In genomic region chr1:205339717-205340116, GRCh38 we compare ENCODE assay signal across 17 cellular contexts. TPM values are rescaled to one million over a fixed set of nuclear protein-coding genes. Genes with fewer than 3 reads are reported as not detected.
DNase-seq lines count a peak whose midpoint lies in the region; ATAC-seq and FAIRE-seq lines count a peak whose summit lies in the region.
"Had no signal": no experiment of that assay in that cellular context is flagged by ENCODE, and none has a peak within 500 bp of the region (broad histone marks: within the 10 kb centered on the region; RNA-seq: fewer than 3 reads in every experiment).

No MANE protein-coding gene starts in this region.

- in situ Hi-C loops in GM23248 (cut with MboI) = no loop called here

- H3K9me3 ChIP-seq in GM23248 (ENCODE audit: low read depth) = no peaks in the 10 kb centered on the region
- no peaks in the 10 kb centered on the region for H3K9me3 ChIP-seq in small intestine (ENCODE audit: control insufficient read depth, low read depth)
- H3K9me3 ChIP-seq: upper lobe of right lung had no signal

- DNase-seq in activated CD4-positive, alpha-beta memory T cell treated with anti-CD3 and anti-CD28 coated beads, Interleukin-2, amount 10 ng/mL, durations not matched to agents 7 days and 5 days = peak; percentile 26
- no peak for DNase-seq in activated CD4-positive, alpha-beta memory T cell treated with anti-CD3 and anti-CD28 coated beads for 36 hours
- DNase-seq in GM23248 (peak; percentile 13), small intestine (no peak), NCI-H526 (lab: John Stamatoyannopoulos, UW) (no peak)
- peak in 1 of 2 donors; percentile 70 for DNase-seq in stimulated activated effector memory CD8-positive, alpha-beta T cell treated with anti-CD3 and anti-CD28 coated beads, Interleukin-12 subunit alpha, Interleukin-12 subunit beta, amount 100 ng/mL, for 72 hours (ENCODE audit: low spot score in 2 of 2)
- DNase-seq: Calu3; effector CD8-positive, alpha-beta T cell; foreskin keratinocyte; NCI-H1694 treated with DMSO at 0.1 percent for 48 hours; upper lobe of right lung had no signal

- no peaks in the 10 kb centered on the region for H3F3A ChIP-seq in GM23248 (ENCODE audit: insufficient read depth)

- no peaks in the 10 kb centered on the region for H3K36me3 Mint-ChIP-seq in activated CD4-positive, alpha-beta memory T cell treated with anti-CD3 and anti-CD28 coated beads, Interleukin-2, amount 10 ng/mL, durations not matched to agents 7 days and 5 days (ENCODE audit: low read depth)
- no peaks in the 10 kb centered on the region for H3K36me3 Mint-ChIP-seq in activated CD4-positive, alpha-beta memory T cell treated with anti-CD3 and anti-CD28 coated beads for 36 hours
- H3K36me3 Mint-ChIP-seq in stimulated activated effector memory CD8-positive, alpha-beta T cell treated with anti-CD3 and anti-CD28 coated beads, Interleukin-12 subunit alpha, Interleukin-12 subunit beta, amount 100 ng/mL, for 72 hours = no peaks in the 10 kb centered on the region

- POLR2A ChIA-PET in activated CD4-positive, alpha-beta memory T cell treated with anti-CD3 and anti-CD28 coated beads, Interleukin-2, amount 10 ng/mL, durations not matched to agents 7 days and 5 days (lab: Charles Lee) = interaction anchor here (0.7 kb wide), 1 partner anchor 66 kb away, joined by 3 read pairs; no protein-coding TSS in a partner anchor
- POLR2A ChIA-PET in activated CD4-positive, alpha-beta memory T cell treated with anti-CD3 and anti-CD28 coated beads for 36 hours (lab: Charles Lee) = no interaction called here

- H3K27me3 ChIP-seq in GM23248 (replicated peaks; ENCODE audit: insufficient read depth) (peaks cover 34% of the 10 kb centered on the region), small intestine (ENCODE audit: control insufficient read depth in 2 of 2, insufficient read depth in 2 of 2, low read length in 2 of 2) (peaks cover under 1 to 5% of the 10 kb centered on the region in 2 donors)

- peak; percentile 90 for ATAC-seq in HG03520 (IDR thresholded peaks at IDR 0.05; ENCODE audit: unreplicated experiment)
- ATAC-seq in stimulated activated effector memory CD8-positive, alpha-beta T cell treated with anti-CD3 and anti-CD28 coated beads, Interleukin-12 subunit alpha, Interleukin-12 subunit beta, amount 100 ng/mL, for 72 hours = peak; percentile 89
- ATAC-seq in HG03139 (IDR thresholded peaks at IDR 0.05; ENCODE audit: unreplicated experiment) = no peak
- ATAC-seq: foreskin keratinocyte, upper lobe of right lung had no signal

- H3K4me2 ChIP-seq in GM23248 (ENCODE audit: unreplicated experiment) = no peak overlapping the region

- no peaks in the 10 kb centered on the region for H4K20me1 ChIP-seq in GM23248 (ENCODE audit: insufficient read depth)

- H3K36me3 ChIP-seq in GM23248 (ENCODE audit: low read depth) = no peaks in the 10 kb centered on the region
- H3K36me3 ChIP-seq in small intestine (ENCODE audit: control insufficient read depth in 2 of 2, insufficient read depth in 2 of 2, low read length in 2 of 2) = no peaks in the 10 kb centered on the region
- H3K36me3 ChIP-seq: upper lobe of right lung had no signal

- no peak overlapping the region for H2AFZ ChIP-seq in GM23248

- H3K4me1 Mint-ChIP-seq in activated CD4-positive, alpha-beta memory T cell treated with anti-CD3 and anti-CD28 coated beads, Interleukin-2, amount 10 ng/mL, durations not matched to agents 7 days and 5 days = peaks cover 14% of the 10 kb centered on the region
- peaks cover 8% of the 10 kb centered on the region for H3K4me1 Mint-ChIP-seq in activated CD4-positive, alpha-beta memory T cell treated with anti-CD3 and anti-CD28 coated beads for 36 hours (ENCODE audit: low read depth)
- peaks cover 13% of the 10 kb centered on the region for H3K4me1 Mint-ChIP-seq in stimulated activated effector memory CD8-positive, alpha-beta T cell treated with anti-CD3 and anti-CD28 coated beads, Interleukin-12 subunit alpha, Interleukin-12 subunit beta, amount 100 ng/mL, for 72 hours

- no peaks in the 10 kb centered on the region for H3K79me2 ChIP-seq in GM23248 (ENCODE audit: insufficient read depth)

- WGBS in GM23248 (ENCODE audit: low coverage in 1 of 2, low lambda C conversion rate in 2 of 2, missing lambda C conversion rate in 2 of 2), 2 experiments = 91 to 93% methylated on average over 4 of the region's 4 CpGs
- WGBS in small intestine, 3 donors = 85 to 87% (median 85%) methylated on average over 4 of the region's 4 CpGs

- H3K9ac ChIP-seq in GM23248 = no peak overlapping the region

- no peaks in the 10 kb centered on the region for H3K9me3 Mint-ChIP-seq in activated CD4-positive, alpha-beta memory T cell treated with anti-CD3 and anti-CD28 coated beads, Interleukin-2, amount 10 ng/mL, durations not matched to agents 7 days and 5 days
- H3K9me3 Mint-ChIP-seq in activated CD4-positive, alpha-beta memory T cell treated with anti-CD3 and anti-CD28 coated beads for 36 hours = no peaks in the 10 kb centered on the region
- H3K9me3 Mint-ChIP-seq in stimulated activated effector memory CD8-positive, alpha-beta T cell treated with anti-CD3 and anti-CD28 coated beads, Interleukin-12 subunit alpha, Interleukin-12 subunit beta, amount 100 ng/mL, for 72 hours = no peaks in the 10 kb centered on the region

- no peak overlapping the region for H3K27ac ChIP-seq in GM23248
- H3K27ac ChIP-seq in small intestine (ENCODE audit: low read depth in 1 of 2, low read length in 1 of 2) = no peak overlapping the region
- H3K27ac ChIP-seq: foreskin keratinocyte, upper lobe of right lung had no signal

- no peak overlapping the region for H3K27ac Mint-ChIP-seq in activated CD4-positive, alpha-beta memory T cell treated with anti-CD3 and anti-CD28 coated beads, Interleukin-2, amount 10 ng/mL, durations not matched to agents 7 days and 5 days
- no peak overlapping the region for H3K27ac Mint-ChIP-seq in activated CD4-positive, alpha-beta memory T cell treated with anti-CD3 and anti-CD28 coated beads for 36 hours
- H3K27ac Mint-ChIP-seq in stimulated activated effector memory CD8-positive, alpha-beta T cell treated with anti-CD3 and anti-CD28 coated beads, Interleukin-12 subunit alpha, Interleukin-12 subunit beta, amount 100 ng/mL, for 72 hours = no peak overlapping the region

- no peaks in the 10 kb centered on the region for H3K9me2 ChIP-seq in GM23248 (ENCODE audit: insufficient read depth)

- CTCF ChIA-PET in activated CD4-positive, alpha-beta memory T cell treated with anti-CD3 and anti-CD28 coated beads, Interleukin-2, amount 10 ng/mL, durations not matched to agents 7 days and 5 days (lab: Charles Lee) = interaction anchor here (0.6 to 1.8 kb wide), 9 partner anchors 10 to 146 kb away, joined by 3 to 12 read pairs (median 5); no protein-coding TSS in a partner anchor
- CTCF ChIA-PET in activated CD4-positive, alpha-beta memory T cell treated with anti-CD3 and anti-CD28 coated beads for 36 hours (lab: Charles Lee) = interaction anchor here (0.6 to 1.9 kb wide), 6 partner anchors 9 to 185 kb away, joined by 3 to 16 read pairs (median 4); no protein-coding TSS in a partner anchor

- intact Hi-C loops in activated CD4-positive, alpha-beta memory T cell treated with anti-CD3 and anti-CD28 coated beads for 36 hours (cut with micrococcal nuclease) = loop anchor here (5.0 kb wide), 1 partner anchor 148 kb away; no protein-coding TSS in a partner anchor

- H3K4me3 ChIP-seq in GM23248 (no peak overlapping the region), small intestine (ENCODE audit: low read depth in 1 of 2, low read length in 2 of 2) (no peak overlapping the region)
- H3K4me3 ChIP-seq: upper lobe of right lung had no signal

- H3K4me1 ChIP-seq in GM23248 (ENCODE audit: insufficient read depth) (no peaks in the 10 kb centered on the region), small intestine (ENCODE audit: control insufficient read depth in 2 of 2, insufficient read depth in 1 of 2, low read depth in 1 of 2, low read length in 1 of 2) (no peaks in the 10 kb centered on the region)

- no peak for FAIRE-seq in small intestine (lab: Jason Lieb, UNC)
- FAIRE-seq: A204.1, astrocyte had no signal

- peaks cover 47% of the 10 kb centered on the region for H3K27me3 Mint-ChIP-seq in activated CD4-positive, alpha-beta memory T cell treated with anti-CD3 and anti-CD28 coated beads, Interleukin-2, amount 10 ng/mL, durations not matched to agents 7 days and 5 days
- H3K27me3 Mint-ChIP-seq in activated CD4-positive, alpha-beta memory T cell treated with anti-CD3 and anti-CD28 coated beads for 36 hours = peaks cover 19% of the 10 kb centered on the region

- no peak overlapping the region for H3K4me3 Mint-ChIP-seq in activated CD4-positive, alpha-beta memory T cell treated with anti-CD3 and anti-CD28 coated beads, Interleukin-2, amount 10 ng/mL, durations not matched to agents 7 days and 5 days
- H3K4me3 Mint-ChIP-seq in activated CD4-positive, alpha-beta memory T cell treated with anti-CD3 and anti-CD28 coated beads for 36 hours = no peak overlapping the region
- H3K4me3 Mint-ChIP-seq in stimulated activated effector memory CD8-positive, alpha-beta T cell treated with anti-CD3 and anti-CD28 coated beads, Interleukin-12 subunit alpha, Interleukin-12 subunit beta, amount 100 ng/mL, for 72 hours = no peak overlapping the region

RNA-seq across cellular contexts. Expression of gene KLHDC8A, which starts 17.0 kb away (rescaled TPM):
- total RNA-seq in activated CD4-positive, alpha-beta memory T cell treated with anti-CD3 and anti-CD28 coated beads, Interleukin-2, amount 10 ng/mL, durations not matched to agents 7 days and 5 days = not detected
- not detected for total RNA-seq in activated CD4-positive, alpha-beta memory T cell treated with anti-CD3 and anti-CD28 coated beads for 36 hours
- total RNA-seq in GM23248 (2014; rRNA removed; shearing (Covaris generic)) = not detected in 2 replicates
- 0.08 TPM in 1 of 2 replicates, not detected in the other for polyA plus RNA-seq in GM23248 (2016; fragmentation: Nextera tagmentation; extraction: Ambion mirVana)
- polyA plus RNA-seq in small intestine = 1 to 10 TPM in 2 of 3 donors, under 1 TPM in 1; 0.22 to 1.7 (median 1.1) TPM
- total RNA-seq: Calu3, foreskin keratinocyte, mesenteric fat pad, osteoblast had no signal
- polyA plus RNA-seq: foreskin keratinocyte had no signal

RNA-seq across cellular contexts. Expression of gene NUAK2, which starts 18.2 kb away (rescaled TPM):
- total RNA-seq in activated CD4-positive, alpha-beta memory T cell treated with anti-CD3 and anti-CD28 coated beads, Interleukin-2, amount 10 ng/mL, durations not matched to agents 7 days and 5 days = 10 to 100 TPM; 12.4 to 13.0 TPM
- 1 to 10 TPM; 4.4 to 4.5 TPM for total RNA-seq in activated CD4-positive, alpha-beta memory T cell treated with anti-CD3 and anti-CD28 coated beads for 36 hours
- total RNA-seq in GM23248 (2014; rRNA removed; shearing (Covaris generic)) = 3.0 and 4.4 TPM in 2 replicates
- polyA plus RNA-seq in GM23248 (2016; fragmentation: Nextera tagmentation; extraction: Ambion mirVana) (3.7 and 3.8 TPM in 2 replicates), small intestine (10 to 100 TPM in 1 of 3 donors, 1 to 10 TPM in 2; 8.5 to 16.2 (median 8.9) TPM)

Comparison
In these comparisons a context has a peak if more than half of its experiments do, and no peak if none do; other contexts are left out.
1. DNase-seq: peak in activated CD4-positive, alpha-beta memory T cell treated with anti-CD3 and anti-CD28 coated beads, Interleukin-2, amount 10 ng/mL, durations not matched to agents 7 days and 5 days (single experiment) and GM23248 (single experiment); none in activated CD4-positive, alpha-beta memory T cell treated with anti-CD3 and anti-CD28 coated beads for 36 hours (single experiment), small intestine (single experiment) and NCI-H526 (0 of 2).